Comparison of ENCODE assay signal across 9 cellular contexts in genomic region chr14:102020058-102020971, GRCh38. TPM values are rescaled to one million over a fixed set of nuclear protein-coding genes. Genes with fewer than 3 reads are reported as not detected.
DNase-seq lines count a peak whose midpoint lies in the region; ATAC-seq and TF ChIP-seq lines count a peak whose summit lies in the region.
"Had no signal": no experiment of that assay in that cellular context is flagged by ENCODE, and none has a peak within 500 bp of the region (broad histone marks: within the 10 kb centered on the region; RNA-seq: fewer than 3 reads in every experiment).

No MANE protein-coding gene starts in this region.

- peak; percentile 74 for DNase-seq in activated CD8-positive, alpha-beta memory T cell treated with anti-CD3 and anti-CD28 coated beads, Interleukin-2, amount 50 U/mL, for 48 hours
- peak; percentile 29 to 75 for DNase-seq in foreskin keratinocyte
- peak; percentile 52 for DNase-seq in stimulated activated naive CD8-positive, alpha-beta T cell treated with anti-CD3 and anti-CD28 coated beads, Interleukin-15, Interleukin-2, amounts not matched to agents 100 U/mL and 50 U/mL, for 24 hours
- no peak for DNase-seq in left ventricle myocardium superior
- DNase-seq in dermis blood vessel endothelial cell = no peak
- DNase-seq: gastrocnemius medialis, right lobe of liver had no signal

- intact Hi-C loops in left ventricle myocardium superior (cut with micrococcal nuclease) = no loop called here

- H2AFZ ChIP-seq in KMS-11 (ENCODE audit: low read depth) = no peak overlapping the region

- H3K4me3 ChIP-seq in KMS-11 (IDR thresholded peaks at IDR 0.05; ENCODE audit: insufficient read depth, low read depth, low read length) = no peak overlapping the region
- H3K4me3 ChIP-seq: gastrocnemius medialis, right lobe of liver had no signal

- TF ChIP-seq CTCF in KMS-11 (conservative IDR thresholded peaks at IDR 0.05; ENCODE audit: low read depth, low read length) (no peak), foreskin keratinocyte (conservative IDR thresholded peaks at IDR 0.05) (no peak)

- H3K4me2 ChIP-seq in KMS-11 = peak overlapping the region; percentile 23; the same call in 1 of the 2 replicates

- H3K4me1 ChIP-seq in KMS-11 (ENCODE audit: low read depth, poor library complexity, severe bottlenecking) (peaks cover 32% of the 10 kb centered on the region), foreskin keratinocyte (no peaks in the 10 kb centered on the region)
- H3K4me1 ChIP-seq: gastrocnemius medialis, right lobe of liver had no signal

- ATAC-seq in foreskin keratinocyte (peak; percentile 50), left ventricle myocardium superior (no peak), HG03045 (IDR thresholded peaks at IDR 0.05; ENCODE audit: unreplicated experiment) (no peak)
- ATAC-seq in stimulated activated naive CD8-positive, alpha-beta T cell treated with anti-CD3 and anti-CD28 coated beads, Interleukin-15, Interleukin-2, amounts not matched to agents 100 U/mL and 50 U/mL, for 24 hours = peak; percentile 95
- ATAC-seq: gastrocnemius medialis, right lobe of liver had no signal

- H3K27me3 ChIP-seq in KMS-11 (ENCODE audit: insufficient read depth, low read depth) (no peaks in the 10 kb centered on the region), foreskin keratinocyte (no peaks in the 10 kb centered on the region)
- H3K27me3 ChIP-seq: gastrocnemius medialis, right lobe of liver had no signal

- no peak overlapping the region for H3K9ac ChIP-seq in KMS-11

- peak overlapping the region; percentile 76 for H3K27ac ChIP-seq in KMS-11
- no peak overlapping the region for H3K27ac ChIP-seq in foreskin keratinocyte
- H3K27ac ChIP-seq: gastrocnemius medialis, right lobe of liver had no signal

- H3K79me2 ChIP-seq in KMS-11 (ENCODE audit: insufficient read depth, low read depth) = 0 out of 2 replicates have a peak, but pooled peaks cover 5% of the 10 kb centered on the region

- no peaks in the 10 kb centered on the region for H4K20me1 ChIP-seq in KMS-11 (ENCODE audit: insufficient read depth)

- peaks cover 19% of the 10 kb centered on the region; the same call in 1 of the 2 replicates for H3K36me3 ChIP-seq in KMS-11 (ENCODE audit: insufficient read depth)

RNA-seq across cellular contexts. Expression of gene DYNC1H1, which starts 55.9 kb away (rescaled TPM):
- 384 and 390 TPM in 2 replicates for total RNA-seq in foreskin keratinocyte
- polyA plus RNA-seq in foreskin keratinocyte = 132 and 135 TPM in 2 replicates
- 387 TPM for total RNA-seq in left ventricle myocardium superior
- 564 and 1,322 TPM in 2 replicates for total RNA-seq in dermis blood vessel endothelial cell

Comparison
In these comparisons a context has a peak if more than half of its experiments do, and no peak if none do; other contexts are left out.
1. DNase-seq: peak in activated CD8-positive, alpha-beta memory T cell treated with anti-CD3 and anti-CD28 coated beads, Interleukin-2, amount 50 U/mL, for 48 hours (single experiment), foreskin keratinocyte (2 of 2) and stimulated activated naive CD8-positive, alpha-beta T cell treated with anti-CD3 and anti-CD28 coated beads, Interleukin-15, Interleukin-2, amounts not matched to agents 100 U/mL and 50 U/mL, for 24 hours (single experiment); none in left ventricle myocardium superior (single experiment) and dermis blood vessel endothelial cell (single experiment).
2. ATAC-seq: peak in foreskin keratinocyte (single experiment) and stimulated activated naive CD8-positive, alpha-beta T cell treated with anti-CD3 and anti-CD28 coated beads, Interleukin-15, Interleukin-2, amounts not matched to agents 100 U/mL and 50 U/mL, for 24 hours (single experiment); none in left ventricle myocardium superior (single experiment) and HG03045 (single experiment).